Comparison of ENCODE assay signal across 20 cellular contexts in genomic region chr9:131575946-131576853, GRCh38. TPM values are rescaled to one million over a fixed set of nuclear protein-coding genes. Genes with fewer than 3 reads are reported as not detected.
DNase-seq lines count a peak whose midpoint lies in the region; ATAC-seq and TF ChIP-seq lines count a peak whose summit lies in the region.
"Had no signal": no experiment of that assay in that cellular context is flagged by ENCODE, and none has a peak within 500 bp of the region (broad histone marks: within the 10 kb centered on the region; RNA-seq: fewer than 3 reads in every experiment).

No MANE protein-coding gene starts in this region.

- H3K9me3 Mint-ChIP-seq in CD14-positive monocyte (no peaks in the 10 kb centered on the region), IgD-negative memory B cell (no peaks in the 10 kb centered on the region)
- H3K9me3 Mint-ChIP-seq in stimulated activated effector memory CD8-positive, alpha-beta T cell treated with anti-CD3 and anti-CD28 coated beads, Interleukin-12 subunit alpha, Interleukin-12 subunit beta, amount 100 ng/mL, for 72 hours, result no peaks in the 10 kb centered on the region

- DNase-seq in CD14-positive monocyte (ENCODE audit: low spot score) (no peak), left colon (no peak), glomerular visceral epithelial cell (ENCODE audit: extremely low spot score) (no peak), NCI-H1930 (lab: John Stamatoyannopoulos, UW) (no peak)
- no peak for DNase-seq in stimulated activated effector memory CD8-positive, alpha-beta T cell treated with anti-CD3 and anti-CD28 coated beads, Interleukin-12 subunit alpha, Interleukin-12 subunit beta, amount 100 ng/mL, for 72 hours (ENCODE audit: low spot score in 2 of 2)
- DNase-seq: C1 segment of cervical spinal cord, H7, KBM-7, MM.1S, NCI-H1048, NCI-H1417 treated with DMSO at 0.1 percent for 48 hours, NCI-H187, NCI-H226, NCI-H510A treated with DMSO at 0.1 percent for 48 hours, NCI-H748 treated with DMSO at 0.1 percent for 48 hours, SIG-M5, SK-N-SH had no signal

- intact Hi-C loops in CD14-positive monocyte (cut with micrococcal nuclease) (no loop called here), left colon (cut with DNase I, micrococcal nuclease) (no loop called here)

- H3K36me3 Mint-ChIP-seq in CD14-positive monocyte, result peaks cover 72 to 96% of the 10 kb centered on the region in 2 donors
- peaks cover 2% of the 10 kb centered on the region for H3K36me3 Mint-ChIP-seq in IgD-negative memory B cell
- peaks cover 100% of the 10 kb centered on the region for H3K36me3 Mint-ChIP-seq in stimulated activated effector memory CD8-positive, alpha-beta T cell treated with anti-CD3 and anti-CD28 coated beads, Interleukin-12 subunit alpha, Interleukin-12 subunit beta, amount 100 ng/mL, for 72 hours

- H3K27ac Mint-ChIP-seq in CD14-positive monocyte (peak overlapping the region in 4 of 7 donors; percentile 32 to 53 (median 48)), IgD-negative memory B cell (peak overlapping the region; percentile 43 to 78 (median 51))
- H3K27ac Mint-ChIP-seq in stimulated activated effector memory CD8-positive, alpha-beta T cell treated with anti-CD3 and anti-CD28 coated beads, Interleukin-12 subunit alpha, Interleukin-12 subunit beta, amount 100 ng/mL, for 72 hours, result peak overlapping the region; percentile 70

- H3K4me1 Mint-ChIP-seq in CD14-positive monocyte (peaks cover 9% of the 10 kb centered on the region), IgD-negative memory B cell (peaks cover 9 to 13% (median 12%) of the 10 kb centered on the region in 3 donors)
- peaks cover 31% of the 10 kb centered on the region for H3K4me1 Mint-ChIP-seq in stimulated activated effector memory CD8-positive, alpha-beta T cell treated with anti-CD3 and anti-CD28 coated beads, Interleukin-12 subunit alpha, Interleukin-12 subunit beta, amount 100 ng/mL, for 72 hours

- no peak for TF ChIP-seq CTCF in CD14-positive monocyte (IDR thresholded peaks at IDR 0.05)

- no peak overlapping the region for H3K4me3 Mint-ChIP-seq in CD14-positive monocyte
- H3K4me3 Mint-ChIP-seq in IgD-negative memory B cell, result no peak overlapping the region
- H3K4me3 Mint-ChIP-seq in stimulated activated effector memory CD8-positive, alpha-beta T cell treated with anti-CD3 and anti-CD28 coated beads, Interleukin-12 subunit alpha, Interleukin-12 subunit beta, amount 100 ng/mL, for 72 hours, result no peak overlapping the region

- peak; percentile 4 for ATAC-seq in left colon
- no peak for ATAC-seq in stimulated activated effector memory CD8-positive, alpha-beta T cell treated with anti-CD3 and anti-CD28 coated beads, Interleukin-12 subunit alpha, Interleukin-12 subunit beta, amount 100 ng/mL, for 72 hours
- no peak for ATAC-seq in GM18873 (IDR thresholded peaks at IDR 0.05; ENCODE audit: low FRiP score, unreplicated experiment)

- peaks cover 0 to 3% (median 0%) of the 10 kb centered on the region in 3 donors for H3K27me3 Mint-ChIP-seq in CD14-positive monocyte (ENCODE audit: low read depth in 3 of 3)
- H3K27me3 Mint-ChIP-seq in IgD-negative memory B cell, result no peaks in the 10 kb centered on the region

RNA-seq across cellular contexts. Expression of gene PRRT1B, which starts 30.9 kb away (rescaled TPM):
- not detected for polyA plus RNA-seq in CD14-positive monocyte
- polyA plus RNA-seq in IgD-negative memory B cell, result not detected
- 1 to 10 TPM; 3.5 to 4.1 TPM for total RNA-seq in left colon
- total RNA-seq: Daoy had no signal
- polyA plus RNA-seq: SK-N-SH had no signal

RNA-seq across cellular contexts. Expression of gene UCK1, which starts 45.1 kb away (rescaled TPM):
- polyA plus RNA-seq in CD14-positive monocyte (10 to 100 TPM; 15.9 to 16.3 TPM), IgD-negative memory B cell (26.2 TPM)
- total RNA-seq in left colon, result 10 to 100 TPM; 22.6 to 29.5 TPM
